ENCODE assay signal across 21 cellular contexts in the genomic region with DNA sequence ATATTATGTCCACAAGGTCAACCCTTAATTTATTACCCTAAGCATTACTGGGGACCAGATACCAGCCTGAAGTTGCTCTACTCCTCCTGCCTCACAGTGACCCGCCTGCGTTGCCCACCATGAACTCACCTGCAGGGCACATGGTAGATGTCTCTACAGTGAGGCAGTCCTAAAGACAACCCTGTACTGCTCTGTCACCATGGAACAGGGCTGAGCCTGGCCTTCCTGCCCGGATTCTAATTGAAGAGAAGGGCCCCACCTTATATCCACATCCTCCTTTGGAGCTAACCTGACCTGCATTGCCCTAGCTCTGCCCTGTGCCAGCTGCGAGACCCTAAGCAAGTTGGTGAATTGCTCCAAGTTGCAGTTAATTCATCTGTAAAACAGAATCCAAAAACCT. TPM values are rescaled to one million over a fixed set of nuclear protein-coding genes. Genes with fewer than 3 reads are reported as not detected.
DNase-seq lines count a peak whose midpoint lies in the region; ATAC-seq, FAIRE-seq and TF ChIP-seq lines count a peak whose summit lies in the region.
"Had no signal": no experiment of that assay in that cellular context is flagged by ENCODE, and none has a peak within 500 bp of the region (broad histone marks: within the 10 kb centered on the region; RNA-seq: fewer than 3 reads in every experiment).

No MANE protein-coding gene starts in this region.

- no peak overlapping the region for H3K4me3 ChIP-seq in BLaER1 treated with 17β-estradiol and CSF1 and Interleukin-3, amounts not matched to agents 10 nM and 100 nM
- H3K4me3 ChIP-seq in RWPE2 (ENCODE audit: severe bottlenecking) (no peak overlapping the region), keratinocyte (ENCODE audit: control insufficient read depth in 2 of 3, extremely low read depth in 1 of 3, insufficient read depth in 2 of 3, low read depth in 1 of 3, low read length in 3 of 3) (peak overlapping the region in 2 of 3 experiments; percentile 13 to 83), gastrocnemius medialis (no peak overlapping the region)
- H3K4me3 ChIP-seq: body of pancreas, neural progenitor cell had no signal

- H3K4me1 ChIP-seq in BLaER1 treated with 17β-estradiol and CSF1 and Interleukin-3, amounts not matched to agents 10 nM and 100 nM = peaks cover 83 to 90% (median 87%) of the 10 kb centered on the region in 10 experiments
- peaks cover 45% of the 10 kb centered on the region for H3K4me1 ChIP-seq in RWPE2 (ENCODE audit: insufficient read depth, poor library complexity, severe bottlenecking)
- H3K4me1 ChIP-seq in keratinocyte (ENCODE audit: control insufficient read depth, extremely low read depth, insufficient read depth, low read length) = peaks cover 64% of the 10 kb centered on the region
- H3K4me1 ChIP-seq in gastrocnemius medialis = peaks cover 62 to 67% of the 10 kb centered on the region in 2 donors

- H4K20me1 ChIP-seq in BLaER1 treated with 17β-estradiol and CSF1 and Interleukin-3, amounts not matched to agents 10 nM and 100 nM = peaks cover 0 to 85% (median 76%) of the 10 kb centered on the region in 11 experiments; a peak in 20 of 22 replicates
- no peaks in the 10 kb centered on the region for H4K20me1 ChIP-seq in keratinocyte (ENCODE audit: control insufficient read depth, extremely low read depth, insufficient read depth, low read length)

- peaks cover 88% of the 10 kb centered on the region for H3K79me2 ChIP-seq in keratinocyte (ENCODE audit: control insufficient read depth, insufficient read depth, low read length)

- in situ Hi-C loops in gastrocnemius medialis (cut with MboI; ENCODE audit: low sequenced_read_pairs in 4 of 4) = loop anchor here in 1 of 4 donors (25.0 kb wide), 1 partner anchor 264 kb away; no protein-coding TSS in a partner anchor

- no peaks in the 10 kb centered on the region for H3K9me3 ChIP-seq in BLaER1 treated with 17β-estradiol and CSF1 and Interleukin-3, amounts not matched to agents 10 nM and 100 nM (replicated peaks in 1 of 11)
- H3K9me3 ChIP-seq in RWPE2 (ENCODE audit: severe bottlenecking) (no peaks in the 10 kb centered on the region), keratinocyte (ENCODE audit: control insufficient read depth, low read depth, low read length) (no peaks in the 10 kb centered on the region), gastrocnemius medialis (no peaks in the 10 kb centered on the region)
- H3K9me3 ChIP-seq: body of pancreas had no signal

- TF ChIP-seq CTCF in RWPE2 (IDR thresholded peaks at IDR 0.05; ENCODE audit: poor library complexity, severe bottlenecking) (no peak), keratinocyte (optimal IDR thresholded peaks at IDR 0.05 in 1 of 3, IDR thresholded peaks at IDR 0.05 in 1 of 3, conservative IDR thresholded peaks at IDR 0.05 in 1 of 3; ENCODE audit: extremely low read depth in 1 of 3, insufficient read depth in 2 of 3, low read length in 3 of 3) (no peak), gastrocnemius medialis (IDR thresholded peaks at IDR 0.05 in 4 of 5, conservative IDR thresholded peaks at IDR 0.05 in 1 of 5) (no peak)

- H3K9me1 ChIP-seq in keratinocyte (ENCODE audit: control insufficient read depth, extremely low read depth, insufficient read depth, low read length) = peaks cover 6% of the 10 kb centered on the region

- H3K4me2 ChIP-seq in BLaER1 treated with 17β-estradiol and CSF1 and Interleukin-3, amounts not matched to agents 10 nM and 100 nM = peak overlapping the region; percentile 83 to 97 (median 93)
- H3K4me2 ChIP-seq in keratinocyte (ENCODE audit: control insufficient read depth, extremely low read depth, insufficient read depth, low read depth, low read length) = peak overlapping the region; percentile 99
- H3K4me2 ChIP-seq: neural progenitor cell had no signal

- intact Hi-C loops in gastrocnemius medialis (cut with DNase I; ENCODE audit: low total_unique reads) = no loop called here

- peak overlapping the region in 2 of 11 experiments; percentile 6 to 44; a peak in 1 of 22 replicates for H3K9ac ChIP-seq in BLaER1 treated with 17β-estradiol and CSF1 and Interleukin-3, amounts not matched to agents 10 nM and 100 nM
- peak overlapping the region; percentile 89 for H3K9ac ChIP-seq in keratinocyte (ENCODE audit: control insufficient read depth, extremely low read depth, insufficient read depth, low read length)
- H3K9ac ChIP-seq: neural progenitor cell had no signal

- peak overlapping the region in 3 of 11 experiments; percentile 17 to 58 (median 18); a peak in 2 of 22 replicates for H3K27ac ChIP-seq in BLaER1 treated with 17β-estradiol and CSF1 and Interleukin-3, amounts not matched to agents 10 nM and 100 nM
- H3K27ac ChIP-seq in RWPE2 (ENCODE audit: poor library complexity, severe bottlenecking) (peak overlapping the region; percentile 89), keratinocyte (ENCODE audit: control insufficient read depth, insufficient read depth, low read length) (peak overlapping the region; percentile 76), gastrocnemius medialis (peak overlapping the region in 3 of 4 donors; percentile 67 to 73 (median 67))
- H3K27ac ChIP-seq: neural progenitor cell had no signal

- DNase-seq in RWPE2 (ENCODE audit: low spot score) (peak; percentile 22), keratinocyte (ENCODE audit: low read depth, low spot score) (no peak), gastrocnemius medialis (no peak), NCI-H146 treated with DMSO at 0.1 percent for 48 hours (lab: John Stamatoyannopoulos, UW; ENCODE audit: unreplicated experiment) (no peak), SW 1271 (lab: John Stamatoyannopoulos, UW) (no peak), DMS 273 (lab: John Stamatoyannopoulos, UW; ENCODE audit: unreplicated experiment) (no peak), NCI-H69 (lab: John Stamatoyannopoulos, UW) (no peak)
- DNase-seq: ACHN; activated CD4-positive, alpha-beta T cell treated with anti-CD3 and anti-CD28 coated beads for 48 hours; activated CD8-positive, alpha-beta memory T cell treated with anti-CD3 and anti-CD28 coated beads, Interleukin-2, amount 10 ng/mL, durations not matched to agents 7 days and 5 days; body of pancreas; CD4-positive, CD25-positive, alpha-beta regulatory T cell; endodermal cell; NCI-H1417 treated with DMSO at 0.1 percent for 48 hours; NCI-H2171 treated with DMSO at 0.1 percent for 48 hours; NCI-H526 treated with DMSO at 0.1 percent for 48 hours; Right ventricle myocardium superior had no signal

- FAIRE-seq in keratinocyte (lab: Jason Lieb, UNC) = no peak
- FAIRE-seq: colon, GM18507 had no signal

- no peak for TF ChIP-seq POLR2A in gastrocnemius medialis (IDR thresholded peaks at IDR 0.05)

- H3K27me3 ChIP-seq in BLaER1 treated with 17β-estradiol and CSF1 and Interleukin-3, amounts not matched to agents 10 nM and 100 nM = no peaks in the 10 kb centered on the region
- no peaks in the 10 kb centered on the region for H3K27me3 ChIP-seq in RWPE2 (ENCODE audit: insufficient read depth, poor library complexity, severe bottlenecking)
- H3K27me3 ChIP-seq in keratinocyte (ENCODE audit: control insufficient read depth, extremely low read depth, insufficient read depth, low read length) = no peaks in the 10 kb centered on the region
- H3K27me3 ChIP-seq in gastrocnemius medialis = no peaks in the 10 kb centered on the region
- H3K27me3 ChIP-seq: body of pancreas had no signal

- dilution Hi-C loops in keratinocyte (cut with MboI; ENCODE audit: extremely low pct_ligation_motif_present, low sequenced_read_pairs) = no loop called here

- H2AFZ ChIP-seq in keratinocyte (ENCODE audit: control insufficient read depth, low read length) = no peak overlapping the region
- H2AFZ ChIP-seq: neural progenitor cell had no signal

- ATAC-seq in RWPE2 (ENCODE audit: low read depth) = no peak
- ATAC-seq in gastrocnemius medialis = no peak
- ATAC-seq: activated CD8-positive, alpha-beta memory T cell treated with anti-CD3 and anti-CD28 coated beads, Interleukin-2, amount 10 ng/mL, durations not matched to agents 7 days and 5 days; body of pancreas had no signal

- H3K36me3 ChIP-seq in BLaER1 treated with 17β-estradiol and CSF1 and Interleukin-3, amounts not matched to agents 10 nM and 100 nM = peaks cover 0 to 41% (median 23%) of the 10 kb centered on the region in 11 experiments; a peak in 11 of 22 replicates
- peaks cover 37% of the 10 kb centered on the region for H3K36me3 ChIP-seq in RWPE2 (ENCODE audit: low read depth)
- H3K36me3 ChIP-seq in keratinocyte (ENCODE audit: control insufficient read depth in 2 of 2, extremely low read depth in 1 of 2, insufficient read depth in 2 of 2, low read length in 2 of 2) = peaks cover 20 to 54% of the 10 kb centered on the region in 2 experiments
- no peaks in the 10 kb centered on the region for H3K36me3 ChIP-seq in gastrocnemius medialis
- H3K36me3 ChIP-seq: neural progenitor cell had no signal

RNA-seq across cellular contexts. Expression of gene SH3PXD2A, which starts 4.1 kb away (rescaled TPM):
- 31.0 to 56.6 TPM (median 33.9 TPM) in 3 replicates for polyA plus RNA-seq in keratinocyte
- 22.4 TPM for polyA plus RNA-seq in keratinocyte (2011; ENCODE audit: low read depth)
- 32.2 and 35.6 TPM in 2 replicates for polyA plus RNA-seq in keratinocyte (2011; cell fraction: cytosol; rRNA removed)
- polyA plus RNA-seq in keratinocyte (2011; cell fraction: nucleus; rRNA removed) = 116 and 136 TPM in 2 replicates
- polyA plus RNA-seq in keratinocyte (2012; ENCODE audit: low replicate concordance) = 46.1 and 73.7 TPM in 2 replicates
- 46.4 to 127 TPM (median 59.1 TPM) in 3 replicates for polyA minus RNA-seq in keratinocyte
- polyA minus RNA-seq in keratinocyte (2011; cell fraction: cytosol; rRNA and poly(A)+ RNA removed) = 63.7 TPM
- polyA minus RNA-seq in keratinocyte (2011; cell fraction: nucleus; rRNA and poly(A)+ RNA removed) = 88.9 and 140 TPM in 2 replicates
- total RNA-seq in gastrocnemius medialis = 10 to 100 TPM in 2 of 4 donors, 1 to 10 TPM in 2; 6.2 to 16.8 (median 11.4) TPM

Comparison
In these comparisons a context has a peak if more than half of its experiments do, and no peak if none do; other contexts are left out.
1. H3K4me3 ChIP-seq: peak in keratinocyte (2 of 3); none in BLaER1 treated with 17β-estradiol and CSF1 and Interleukin-3, amounts not matched to agents 10 nM and 100 nM (0 of 10), RWPE2 (single experiment) and gastrocnemius medialis (0 of 4).